Comparison of ENCODE assay signal across 9 cellular contexts in the genomic region with DNA sequence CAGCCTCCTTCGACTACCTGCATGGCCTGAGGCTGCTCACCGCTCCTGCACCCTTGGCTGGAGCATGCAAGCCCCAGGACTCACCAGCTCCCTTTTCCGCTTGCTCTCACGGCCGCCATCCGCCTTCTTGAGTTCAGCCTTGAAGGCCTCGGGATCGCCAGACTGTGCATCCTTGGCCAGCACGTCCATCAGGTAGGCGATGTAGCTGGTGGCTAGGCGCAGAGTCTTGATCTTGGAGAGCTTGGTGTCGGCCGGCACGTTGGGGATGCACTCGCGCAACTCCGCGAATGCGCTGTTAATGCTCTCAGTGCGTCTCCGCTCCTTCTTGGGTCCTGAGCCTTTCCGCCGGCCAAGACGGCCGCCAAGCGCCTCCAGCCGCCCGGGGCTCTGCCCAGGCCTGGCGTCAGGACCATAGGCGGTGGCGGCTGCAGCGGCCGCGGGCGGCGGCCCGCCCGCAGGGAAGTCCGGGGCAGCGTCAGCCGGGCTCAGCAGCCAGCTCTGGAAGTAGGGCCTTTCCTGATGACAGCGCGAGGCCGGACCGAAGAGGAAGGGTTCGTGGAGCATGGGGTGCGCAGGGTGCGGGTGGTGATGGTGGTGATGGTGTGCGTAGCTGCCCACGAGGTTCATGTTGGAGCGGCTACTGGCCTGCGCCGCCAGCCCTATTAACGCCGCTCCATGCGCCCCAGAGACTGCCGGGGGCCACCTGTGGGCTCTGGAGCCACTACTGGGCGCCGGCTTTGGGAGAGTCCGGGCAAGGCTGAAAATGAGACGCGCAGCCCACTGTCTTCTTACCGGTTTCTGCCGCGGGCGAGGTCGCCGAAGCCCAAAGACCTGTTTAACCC. TPM values are rescaled to one million over a fixed set of nuclear protein-coding genes. Genes with fewer than 3 reads are reported as not detected.
A peak's percentile ranks its signal among the peaks of the same experiment; 100 is the strongest.
DNase-seq lines count a peak whose midpoint lies in the region; ATAC-seq, FAIRE-seq and TF ChIP-seq lines count a peak whose summit lies in the region.
"Had no signal": no experiment of that assay in that cellular context is flagged by ENCODE, and none has a peak within 500 bp of the region (broad histone marks: within the 10 kb centered on the region; RNA-seq: fewer than 3 reads in every experiment).

No MANE protein-coding gene starts in this region.

- no peak overlapping the region for H2AFZ ChIP-seq in GM12878 (ENCODE audit: control insufficient read depth, low read depth, low read length)

- no TSS peak for BruUV-seq in GM12878 (replicated peaks; lab: Mats Ljungman, UMichigan)

- no peak overlapping the region for H3K4me3 ChIP-seq in GM12878
- peak overlapping the region; percentile 68 for H3K4me3 ChIP-seq in thoracic aorta
- H3K4me3 ChIP-seq: BLaER1 had no signal

- SMC1A ChIA-PET in GM12878 (lab: Charles Lee; ENCODE audit: uncharacterized antibody, unreplicated experiment): no interaction called here

- H3K36me3 Mint-ChIP-seq in T-helper 1 cell treated with Interleukin-12 subunit alpha and Interleukin-12 subunit beta and Interleukin-4 antibody, amounts not matched to agents 30 μg/mL and 1 μg/mL, for 36 hours (ENCODE audit: low read depth): peaks cover 5% of the 10 kb centered on the region

- H3K27me3 Mint-ChIP-seq in T-helper 1 cell treated with Interleukin-12 subunit alpha and Interleukin-12 subunit beta and Interleukin-4 antibody, amounts not matched to agents 30 μg/mL and 1 μg/mL, for 36 hours (ENCODE audit: low read depth): peaks cover 90% of the 10 kb centered on the region

- H3K27ac Mint-ChIP-seq in T-helper 1 cell treated with Interleukin-12 subunit alpha and Interleukin-12 subunit beta and Interleukin-4 antibody, amounts not matched to agents 30 μg/mL and 1 μg/mL, for 36 hours: peak overlapping the region; percentile 75

- H3K36me3 ChIP-seq in GM12878 (ENCODE audit: control insufficient read depth in 2 of 2, insufficient read depth in 2 of 2, low read length in 1 of 2) (no peaks in the 10 kb centered on the region), thoracic aorta (no peaks in the 10 kb centered on the region)
- H3K36me3 ChIP-seq: BLaER1 had no signal

- ATAC-seq in GM12878 (peak; percentile 19; the same call in 2 of the 3 replicates), thoracic aorta (ENCODE audit: insufficient number of reproducible peaks, low FRiP score, low read depth) (no peak), GM21381 (IDR thresholded peaks at IDR 0.05; ENCODE audit: unreplicated experiment) (no peak), GM18520 (IDR thresholded peaks at IDR 0.05; ENCODE audit: unreplicated experiment) (no peak)

- peaks cover 20% of the 10 kb centered on the region for H3K4me1 Mint-ChIP-seq in T-helper 1 cell treated with Interleukin-12 subunit alpha and Interleukin-12 subunit beta and Interleukin-4 antibody, amounts not matched to agents 30 μg/mL and 1 μg/mL, for 36 hours (ENCODE audit: low read depth)

- no peak for TF ChIP-seq POLR2A in GM12878 (IDR thresholded peaks at IDR 0.05; ENCODE audit: low read depth, low read length)

- intact Hi-C loops in GM12878 (cut with micrococcal nuclease; ENCODE audit: unreplicated experiment): no loop called here

- WGBS in GM12878 (ENCODE audit: insufficient coverage, insufficient replicate concordance, low lambda C conversion rate, missing lambda C conversion rate): 33% methylated on average over 65 of the region's 68 CpGs

- DNase-seq in T-helper 1 cell (no peak), GM12878 (ENCODE audit: low read depth, low spot score) (no peak), left kidney (ENCODE audit: low read depth, low spot score) (peak; percentile 54), thoracic aorta (ENCODE audit: low spot score) (no peak), amniotic stem cell (lab: John Stamatoyannopoulos, UW) (no peak)

- in situ Hi-C loops in GM12878 (cut with MboI): no loop called here

- H3K27ac ChIP-seq in GM12878 (ENCODE audit: control insufficient read depth, insufficient read depth) (no peak overlapping the region), thoracic aorta (no peak overlapping the region)
- H3K27ac ChIP-seq: BLaER1 had no signal

- no peak overlapping the region for H3K9ac ChIP-seq in GM12878 (ENCODE audit: control insufficient read depth, insufficient read depth, low read length)
- H3K9ac ChIP-seq: BLaER1 had no signal

- RAD21 ChIA-PET in GM12878 (lab: Charles Lee; ENCODE audit: unreplicated experiment): no interaction called here

- POLR2A ChIA-PET in GM12878 (lab: Charles Lee): no interaction called here

- H3K4me1 ChIP-seq in GM12878 (ENCODE audit: control insufficient read depth, insufficient read depth, low read length) (peaks cover 8% of the 10 kb centered on the region), thoracic aorta (ENCODE audit: control insufficient read depth in 1 of 2, low read depth in 2 of 2) (peaks cover 45 to 62% of the 10 kb centered on the region in 2 donors)
- H3K4me1 ChIP-seq: BLaER1 had no signal

- H3K27me3 ChIP-seq in GM12878 (replicated peaks in 1 of 2; ENCODE audit: control insufficient read depth in 2 of 2, insufficient read depth in 2 of 2, low read length in 1 of 2): peaks cover 44 to 56% of the 10 kb centered on the region in 2 experiments
- peaks cover 91% of the 10 kb centered on the region for H3K27me3 ChIP-seq in thoracic aorta (replicated peaks; ENCODE audit: insufficient read depth)

- CTCF ChIA-PET in GM12878 (lab: Yijun Ruan, JAX): no interaction called here

- H3K9me3 ChIP-seq in GM12878 (replicated peaks; ENCODE audit: control insufficient read depth, insufficient read depth, low read length) (no peaks in the 10 kb centered on the region; the same call in 1 of the 3 replicates), thoracic aorta (no peaks in the 10 kb centered on the region)

- no peak for FAIRE-seq in GM12878 (lab: Jason Lieb, UNC)

- no peaks in the 10 kb centered on the region for H3K79me2 ChIP-seq in GM12878 (ENCODE audit: control insufficient read depth, insufficient read depth, low read length)

- TF ChIP-seq RAD21 in GM12878 (IDR thresholded peaks at IDR 0.05; ENCODE audit: insufficient read depth, low read depth, low read length): no peak

- no peak for TF ChIP-seq EP300 in GM12878 (IDR thresholded peaks at IDR 0.05; ENCODE audit: borderline replicate concordance in 1 of 2, control insufficient read depth in 1 of 2, low read depth in 2 of 2, low read length in 2 of 2)

- peak overlapping the region; percentile 27 for H3K4me3 Mint-ChIP-seq in T-helper 1 cell treated with Interleukin-12 subunit alpha and Interleukin-12 subunit beta and Interleukin-4 antibody, amounts not matched to agents 30 μg/mL and 1 μg/mL, for 36 hours

- TF ChIP-seq CTCF in GM12878 (IDR thresholded peaks at IDR 0.05 in 2 of 3, conservative IDR thresholded peaks at IDR 0.05 in 1 of 3; ENCODE audit: control insufficient read depth in 2 of 3, extremely low read depth in 1 of 3, insufficient read depth in 1 of 3, low read depth in 3 of 3, low read length in 3 of 3): no peak
- no peak for TF ChIP-seq CTCF in thoracic aorta (IDR thresholded peaks at IDR 0.05)

- H3K9me3 Mint-ChIP-seq in T-helper 1 cell treated with Interleukin-12 subunit alpha and Interleukin-12 subunit beta and Interleukin-4 antibody, amounts not matched to agents 30 μg/mL and 1 μg/mL, for 36 hours: no peaks in the 10 kb centered on the region

- H3K4me2 ChIP-seq in GM12878 (ENCODE audit: control insufficient read depth, insufficient read depth): peak overlapping the region; percentile 5; the same call in 1 of the 2 replicates
- H3K4me2 ChIP-seq: BLaER1 had no signal

- no peaks in the 10 kb centered on the region for H4K20me1 ChIP-seq in GM12878 (ENCODE audit: control insufficient read depth, insufficient read depth)

TF ChIP-seq in GM12878, 131 proteins besides CTCF, POLR2A, EP300 and RAD21:
- TF ChIP-seq IKZF2 (IDR thresholded peaks at IDR 0.05) (no peak), SUZ12 (IDR thresholded peaks at IDR 0.05; ENCODE audit: unreplicated experiment) (peak; percentile 80), BRCA1 (IDR thresholded peaks at IDR 0.05; ENCODE audit: low read depth, low read length) (no peak), ZNF24 (IDR thresholded peaks at IDR 0.05) (no peak)

RNA-seq across cellular contexts. Expression of gene HAND1, which starts 0.4 kb away (rescaled TPM):
- not detected in 2 replicates for total RNA-seq in GM12878 (2013; cell fraction: nucleolus; rRNA removed)
- 0.17 and 0.49 TPM in 2 replicates for total RNA-seq in GM12878 (2014; rRNA removed)
- 0.22 TPM in 1 of 2 replicates, not detected in the other for total RNA-seq in GM12878 (2014; rRNA removed; fragmentation: Illumina TruSeq; extraction: Trizol)
- 0.36 and 0.64 TPM in 2 replicates for total RNA-seq in GM12878 (2021)
- not detected for polyA plus RNA-seq in GM12878 (2011; ENCODE audit: low read depth)
- not detected in 2 replicates for polyA plus RNA-seq in GM12878 (2011; rRNA removed)
- not detected in 2 replicates for polyA plus RNA-seq in GM12878 (2011; cell fraction: cytosol; rRNA removed)
- polyA plus RNA-seq in GM12878 (2011; cell fraction: nucleus; rRNA removed): not detected in 2 replicates
- not detected in 2 replicates for polyA plus RNA-seq in GM12878 (2012)
- polyA plus RNA-seq in GM12878 (2014; fragmentation: Illumina TruSeq; extraction: Trizol): 0.24 and 0.31 TPM in 2 replicates
- polyA plus RNA-seq in GM12878 (2014; fragmentation: Nextera tagmentation; extraction: Ambion mirVana): under 1 TPM in 1 of 2 experiments, not detected in 1; 0.06 TPM
- polyA plus RNA-seq in GM12878 (2014; rRNA removed): 0.41 and 1.0 TPM in 2 replicates
- not detected for polyA plus RNA-seq in GM12878 (2016; fragmentation: Nextera tagmentation; extraction: Ambion mirVana)
- not detected in 2 replicates for polyA minus RNA-seq in GM12878 (2011; rRNA and poly(A)+ RNA removed)
- polyA minus RNA-seq in GM12878 (2011; cell fraction: cytosol; rRNA and poly(A)+ RNA removed): not detected in 2 replicates
- polyA minus RNA-seq in GM12878 (2011; cell fraction: nucleus; rRNA and poly(A)+ RNA removed): not detected in 2 replicates
- total RNA-seq in thoracic aorta: not detected

RNA-seq across cellular contexts. Expression of gene SAP30L, which starts 31.8 kb away (rescaled TPM):
- 11.6 and 16.7 TPM in 2 replicates for total RNA-seq in GM12878 (2013; cell fraction: nucleolus; rRNA removed)
- total RNA-seq in GM12878 (2014; rRNA removed) (13.8 and 20.3 TPM in 2 replicates), GM12878 (2014; rRNA removed; fragmentation: Illumina TruSeq; extraction: Trizol) (20.6 and 23.9 TPM in 2 replicates), GM12878 (2021) (26.0 and 26.2 TPM in 2 replicates), thoracic aorta (10 to 100 TPM; 43.7 to 85.6 TPM)
- polyA plus RNA-seq in GM12878 (2011; ENCODE audit: low read depth): 4.5 TPM
- polyA plus RNA-seq in GM12878 (2011; rRNA removed) (36.8 and 44.2 TPM in 2 replicates), GM12878 (2014; fragmentation: Illumina TruSeq; extraction: Trizol) (16.1 and 23.0 TPM in 2 replicates), GM12878 (2014; fragmentation: Nextera tagmentation; extraction: Ambion mirVana) (10 to 100 TPM in 1 of 2 experiments, 1 to 10 TPM in 1; 2.4 to 15.4 TPM), GM12878 (2014; rRNA removed) (22.8 and 22.9 TPM in 2 replicates), GM12878 (2016; fragmentation: Nextera tagmentation; extraction: Ambion mirVana) (1 to 10 TPM; 5.6 to 8.8 TPM)
- polyA plus RNA-seq in GM12878 (2011; cell fraction: cytosol; rRNA removed): 17.1 and 19.2 TPM in 2 replicates
- polyA plus RNA-seq in GM12878 (2011; cell fraction: nucleus; rRNA removed): 33.3 and 37.4 TPM in 2 replicates
- polyA plus RNA-seq in GM12878 (2012): 21.8 and 22.4 TPM in 2 replicates
- polyA minus RNA-seq in GM12878 (2011; rRNA and poly(A)+ RNA removed): 9.2 and 11.6 TPM in 2 replicates
- polyA minus RNA-seq in GM12878 (2011; cell fraction: cytosol; rRNA and poly(A)+ RNA removed): 5.5 and 6.7 TPM in 2 replicates
- polyA minus RNA-seq in GM12878 (2011; cell fraction: nucleus; rRNA and poly(A)+ RNA removed): 5.8 and 7.3 TPM in 2 replicates
